8 cellular contexts compared by ENCODE assay signal in the genomic region with DNA sequence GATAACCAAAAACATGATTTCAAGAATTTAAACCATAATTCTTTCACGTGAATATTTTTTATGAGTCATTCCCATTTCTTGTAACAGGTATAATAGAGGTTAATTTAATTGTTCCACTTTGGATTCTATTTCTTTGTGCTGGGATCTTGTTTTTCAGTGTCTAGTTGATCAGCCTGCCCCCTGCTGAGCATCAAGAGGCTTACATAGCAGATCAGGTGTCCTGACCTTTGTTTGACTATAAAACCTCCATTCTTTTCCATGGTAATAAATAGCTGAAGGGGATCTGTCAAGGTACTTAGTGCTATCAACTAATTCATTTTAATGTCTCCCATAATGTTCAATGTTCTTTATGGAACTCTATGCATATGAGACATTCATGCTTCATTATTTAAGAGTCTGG. TPM values are rescaled to one million over a fixed set of nuclear protein-coding genes. Genes with fewer than 3 reads are reported as not detected.
DNase-seq lines count a peak whose midpoint lies in the region; ATAC-seq and TF ChIP-seq lines count a peak whose summit lies in the region.

No MANE protein-coding gene starts in this region.

- no peaks in the 10 kb centered on the region for H3K36me3 ChIP-seq in smooth muscle cell (ENCODE audit: low read depth)

- H3K4me3 Mint-ChIP-seq in natural killer cell: no peak overlapping the region
- no peak overlapping the region for H3K4me3 Mint-ChIP-seq in natural killer cell treated with Interleukin-12 subunit alpha and Interleukin-12 subunit beta and Interleukin-15 and Interleukin-18, amount 100 ng/mL, for 72 hours

- intact Hi-C loops in natural killer cell (cut with micrococcal nuclease): loop anchor here (1.0 kb wide), 1 partner anchor 192 kb away; no protein-coding TSS in a partner anchor

- no peak overlapping the region for H3K4me3 ChIP-seq in smooth muscle cell

- no peaks in the 10 kb centered on the region for H3K9me3 Mint-ChIP-seq in natural killer cell
- no peaks in the 10 kb centered on the region for H3K9me3 Mint-ChIP-seq in natural killer cell treated with Interleukin-12 subunit alpha and Interleukin-12 subunit beta and Interleukin-15 and Interleukin-18, amount 100 ng/mL, for 72 hours

- WGBS in smooth muscle cell (ENCODE audit: low lambda C conversion rate): 58% methylated on average over 1 of the region's 1 CpG

- H3K4me1 ChIP-seq in smooth muscle cell (ENCODE audit: low read depth): peaks cover 35% of the 10 kb centered on the region

- no peaks in the 10 kb centered on the region for H3K79me2 ChIP-seq in smooth muscle cell (ENCODE audit: low read depth)

- no peaks in the 10 kb centered on the region for H3F3A ChIP-seq in smooth muscle cell (ENCODE audit: low read depth)

- H3K36me3 Mint-ChIP-seq in natural killer cell: no peaks in the 10 kb centered on the region
- no peaks in the 10 kb centered on the region for H3K36me3 Mint-ChIP-seq in natural killer cell treated with Interleukin-12 subunit alpha and Interleukin-12 subunit beta and Interleukin-15 and Interleukin-18, amount 100 ng/mL, for 72 hours

- no peaks in the 10 kb centered on the region for H3K9me3 ChIP-seq in smooth muscle cell (replicated peaks; ENCODE audit: low read depth)

- peak; percentile 15 for TF ChIP-seq CTCF in natural killer cell (IDR thresholded peaks at IDR 0.05)
- TF ChIP-seq CTCF in smooth muscle cell (IDR thresholded peaks at IDR 0.05; ENCODE audit: borderline replicate concordance, insufficient read depth, poor library complexity, severe bottlenecking): peak; percentile 21

- H3K27ac Mint-ChIP-seq in natural killer cell: no peak overlapping the region
- H3K27ac Mint-ChIP-seq in natural killer cell treated with Interleukin-12 subunit alpha and Interleukin-12 subunit beta and Interleukin-15 and Interleukin-18, amount 100 ng/mL, for 72 hours: no peak overlapping the region

- peaks cover 0 to 4% of the 10 kb centered on the region in 2 donors for H3K27me3 Mint-ChIP-seq in natural killer cell (ENCODE audit: low read depth in 2 of 2)
- H3K27me3 Mint-ChIP-seq in natural killer cell treated with Interleukin-12 subunit alpha and Interleukin-12 subunit beta and Interleukin-15 and Interleukin-18, amount 100 ng/mL, for 72 hours: no peaks in the 10 kb centered on the region

- H3K4me1 Mint-ChIP-seq in natural killer cell: no peaks in the 10 kb centered on the region
- H3K4me1 Mint-ChIP-seq in natural killer cell treated with Interleukin-12 subunit alpha and Interleukin-12 subunit beta and Interleukin-15 and Interleukin-18, amount 100 ng/mL, for 72 hours (ENCODE audit: low read depth in 2 of 2): no peaks in the 10 kb centered on the region

- H3K27ac ChIP-seq in epithelial cell of prostate (peak overlapping the region; percentile 85), smooth muscle cell (ENCODE audit: low read depth) (no peak overlapping the region)

- no peaks in the 10 kb centered on the region for H4K20me1 ChIP-seq in smooth muscle cell (ENCODE audit: low read depth)

- no peak for DNase-seq in natural killer cell
- no peak for DNase-seq in natural killer cell treated with Interleukin-12 subunit alpha and Interleukin-12 subunit beta and Interleukin-15 and Interleukin-18, amount 100 ng/mL, for 72 hours (ENCODE audit: low spot score)
- DNase-seq in NCI-H748 (lab: John Stamatoyannopoulos, UW; ENCODE audit: unreplicated experiment): peak; percentile 93
- peak; percentile 10 for DNase-seq in epithelial cell of prostate (ENCODE audit: low read depth, low spot score)
- no peak for DNase-seq in smooth muscle cell (lab: John Stamatoyannopoulos, UW; ENCODE audit: unreplicated experiment)
- DNase-seq in AG08395 (ENCODE audit: low spot score): no peak
- no peak for DNase-seq in activated CD4-positive, CD25-positive, alpha-beta regulatory T cell (lab: John Stamatoyannopoulos, UW)

- ATAC-seq in natural killer cell (no peak), HG02763 (IDR thresholded peaks at IDR 0.05; ENCODE audit: unreplicated experiment) (no peak)
- ATAC-seq in natural killer cell treated with Interleukin-12 subunit alpha and Interleukin-12 subunit beta and Interleukin-15 and Interleukin-18, amount 100 ng/mL, for 72 hours: no peak

- no peak overlapping the region for H3K4me2 ChIP-seq in smooth muscle cell

- H3K27me3 ChIP-seq in smooth muscle cell (ENCODE audit: low read depth): peaks cover 8% of the 10 kb centered on the region

- no peak overlapping the region for H2AFZ ChIP-seq in smooth muscle cell (ENCODE audit: low read depth)

- no peak overlapping the region for H3K9ac ChIP-seq in smooth muscle cell (ENCODE audit: low read depth)

RNA-seq across cellular contexts. Expression of a gene that starts 4.9 kb away (rescaled TPM):
- not detected for total RNA-seq in natural killer cell
- total RNA-seq in natural killer cell treated with Interleukin-12 subunit alpha and Interleukin-12 subunit beta and Interleukin-15 and Interleukin-18, amount 100 ng/mL, for 72 hours: not detected
- 140 and 150 TPM in 2 replicates for total RNA-seq in smooth muscle cell
- 31.5 and 167 TPM in 2 replicates for polyA plus RNA-seq in smooth muscle cell

RNA-seq across cellular contexts. Expression of a gene that starts 41.2 kb away (rescaled TPM):
- total RNA-seq in natural killer cell: 10 to 100 TPM in 2 of 3 donors, 1 to 10 TPM in 1; 9.1 to 19.1 (median 18.3) TPM
- 10 to 100 TPM; 12.1 to 12.5 TPM for total RNA-seq in natural killer cell treated with Interleukin-12 subunit alpha and Interleukin-12 subunit beta and Interleukin-15 and Interleukin-18, amount 100 ng/mL, for 72 hours
- 4.1 and 5.3 TPM in 2 replicates for total RNA-seq in smooth muscle cell
- polyA plus RNA-seq in smooth muscle cell: 4.7 and 5.3 TPM in 2 replicates

Comparison
In these comparisons a context has a peak if more than half of its experiments do, and no peak if none do; other contexts are left out.
1. DNase-seq: peak in NCI-H748 (single experiment) and epithelial cell of prostate (single experiment); none in natural killer cell (single experiment), natural killer cell treated with Interleukin-12 subunit alpha and Interleukin-12 subunit beta and Interleukin-15 and Interleukin-18, amount 100 ng/mL, for 72 hours (single experiment), smooth muscle cell (single experiment), AG08395 (single experiment) and activated CD4-positive, CD25-positive, alpha-beta regulatory T cell (0 of 4).
2. RNA of a gene that starts 4.9 kb away (total RNA-seq): 140 to 150 TPM in smooth muscle cell; not detected in natural killer cell and not detected in natural killer cell treated with Interleukin-12 subunit alpha and Interleukin-12 subunit beta and Interleukin-15 and Interleukin-18, amount 100 ng/mL, for 72 hours; every median in the first group is over 100 times any median in the second.